ENCODE assay signal across 8 cellular contexts in genomic region chr2:30266051-30266621, GRCh38. TPM values are rescaled to one million over a fixed set of nuclear protein-coding genes. Genes with fewer than 3 reads are reported as not detected.
DNase-seq lines count a peak whose midpoint lies in the region; ATAC-seq and TF ChIP-seq lines count a peak whose summit lies in the region.

No MANE protein-coding gene starts in this region.

- peaks cover 20% of the 10 kb centered on the region for H3K36me3 Mint-ChIP-seq in activated naive CD8-positive, alpha-beta T cell treated with anti-CD3 and anti-CD28 coated beads, Interleukin-2, amount 50 U/mL, for 24 hours (ENCODE audit: low read depth)
- peaks cover 16% of the 10 kb centered on the region for H3K36me3 Mint-ChIP-seq in natural killer cell treated with Interleukin-12 subunit alpha and Interleukin-12 subunit beta and Interleukin-15 and Interleukin-18, amount 100 ng/mL, for 72 hours

- no peak for TF ChIP-seq POLR2A in lower leg skin (IDR thresholded peaks at IDR 0.05)

- TF ChIP-seq CTCF in GM12865 (IDR thresholded peaks at IDR 0.05; ENCODE audit: insufficient read depth, low read depth, low read length, missing control alignments) (no peak), lower leg skin (IDR thresholded peaks at IDR 0.05) (no peak)

- H3K27me3 Mint-ChIP-seq in activated naive CD8-positive, alpha-beta T cell treated with anti-CD3 and anti-CD28 coated beads, Interleukin-2, amount 50 U/mL, for 24 hours = no peaks in the 10 kb centered on the region
- H3K27me3 Mint-ChIP-seq in natural killer cell treated with Interleukin-12 subunit alpha and Interleukin-12 subunit beta and Interleukin-15 and Interleukin-18, amount 100 ng/mL, for 72 hours = no peaks in the 10 kb centered on the region

- peaks cover 19% of the 10 kb centered on the region for H3K9me3 Mint-ChIP-seq in activated naive CD8-positive, alpha-beta T cell treated with anti-CD3 and anti-CD28 coated beads, Interleukin-2, amount 50 U/mL, for 24 hours
- H3K9me3 Mint-ChIP-seq in natural killer cell treated with Interleukin-12 subunit alpha and Interleukin-12 subunit beta and Interleukin-15 and Interleukin-18, amount 100 ng/mL, for 72 hours = peaks cover 9% of the 10 kb centered on the region

- DNase-seq in GM12865 (ENCODE audit: low read depth) (peak; percentile 46), SKM-1 treated with dmso at 0.1 percent for 144 hours (lab: John Stamatoyannopoulos, UW; ENCODE audit: unreplicated experiment) (peak; percentile 49), cortex of kidney (lab: John Stamatoyannopoulos, UW) (no peak), NCI-H748 treated with DMSO at 0.1 percent for 48 hours (lab: John Stamatoyannopoulos, UW) (no peak), lower leg skin (ENCODE audit: low spot score in 2 of 2) (no peak)
- peak; percentile 49 for DNase-seq in activated naive CD8-positive, alpha-beta T cell treated with anti-CD3 and anti-CD28 coated beads, Interleukin-2, amount 50 U/mL, for 24 hours
- DNase-seq in natural killer cell treated with Interleukin-12 subunit alpha and Interleukin-12 subunit beta and Interleukin-15 and Interleukin-18, amount 100 ng/mL, for 72 hours (ENCODE audit: low spot score) = peak; percentile 72

- ATAC-seq in activated naive CD8-positive, alpha-beta T cell treated with anti-CD3 and anti-CD28 coated beads, Interleukin-2, amount 50 U/mL, for 24 hours = peak; percentile 51
- ATAC-seq in natural killer cell treated with Interleukin-12 subunit alpha and Interleukin-12 subunit beta and Interleukin-15 and Interleukin-18, amount 100 ng/mL, for 72 hours = peak; percentile 71 to 84
- no peak for ATAC-seq in HG03196 (IDR thresholded peaks at IDR 0.05; ENCODE audit: unreplicated experiment)

- H3K4me3 Mint-ChIP-seq in activated naive CD8-positive, alpha-beta T cell treated with anti-CD3 and anti-CD28 coated beads, Interleukin-2, amount 50 U/mL, for 24 hours = peak overlapping the region; percentile 76
- peak overlapping the region; percentile 82 for H3K4me3 Mint-ChIP-seq in natural killer cell treated with Interleukin-12 subunit alpha and Interleukin-12 subunit beta and Interleukin-15 and Interleukin-18, amount 100 ng/mL, for 72 hours

- intact Hi-C loops in lower leg skin (cut with DNase I; ENCODE audit: low total_unique reads) = no loop called here

- peak overlapping the region; percentile 94 for H3K27ac Mint-ChIP-seq in activated naive CD8-positive, alpha-beta T cell treated with anti-CD3 and anti-CD28 coated beads, Interleukin-2, amount 50 U/mL, for 24 hours
- H3K27ac Mint-ChIP-seq in natural killer cell treated with Interleukin-12 subunit alpha and Interleukin-12 subunit beta and Interleukin-15 and Interleukin-18, amount 100 ng/mL, for 72 hours = peak overlapping the region; percentile 97 to 98

- 50 to 60% methylated on average over 7 of the region's 7 CpGs for WGBS in lower leg skin, 2 donors

- peaks cover 93% of the 10 kb centered on the region for H3K4me1 Mint-ChIP-seq in activated naive CD8-positive, alpha-beta T cell treated with anti-CD3 and anti-CD28 coated beads, Interleukin-2, amount 50 U/mL, for 24 hours
- H3K4me1 Mint-ChIP-seq in natural killer cell treated with Interleukin-12 subunit alpha and Interleukin-12 subunit beta and Interleukin-15 and Interleukin-18, amount 100 ng/mL, for 72 hours (ENCODE audit: low read depth in 2 of 2) = peaks cover 59 to 70% of the 10 kb centered on the region in 2 donors

- H3K4me3 ChIP-seq in GM12865 (ENCODE audit: low read depth, low read length) = no peak overlapping the region
- no peak overlapping the region for H3K4me3 ChIP-seq in lower leg skin (ENCODE audit: low read depth, poor library complexity, severe bottlenecking)

RNA-seq across cellular contexts. Expression of gene LBH, which starts 34.8 kb away (rescaled TPM):
- total RNA-seq in natural killer cell treated with Interleukin-12 subunit alpha and Interleukin-12 subunit beta and Interleukin-15 and Interleukin-18, amount 100 ng/mL, for 72 hours = 1,000 to 10,000 TPM in 1 of 2 donors, 100 to 1,000 TPM in 1; 206 to 1,155 TPM
- total RNA-seq in lower leg skin = 10 to 100 TPM; 13.4 to 72.0 (median 42.6) TPM

Comparison
In these comparisons a context has a peak if more than half of its experiments do, and no peak if none do; other contexts are left out.
1. DNase-seq: peak in GM12865 (single experiment), SKM-1 treated with dmso at 0.1 percent for 144 hours (single experiment), activated naive CD8-positive, alpha-beta T cell treated with anti-CD3 and anti-CD28 coated beads, Interleukin-2, amount 50 U/mL, for 24 hours (single experiment) and natural killer cell treated with Interleukin-12 subunit alpha and Interleukin-12 subunit beta and Interleukin-15 and Interleukin-18, amount 100 ng/mL, for 72 hours (single experiment); none in cortex of kidney (single experiment), NCI-H748 treated with DMSO at 0.1 percent for 48 hours (single experiment) and lower leg skin (0 of 2).